In the genomic region with DNA sequence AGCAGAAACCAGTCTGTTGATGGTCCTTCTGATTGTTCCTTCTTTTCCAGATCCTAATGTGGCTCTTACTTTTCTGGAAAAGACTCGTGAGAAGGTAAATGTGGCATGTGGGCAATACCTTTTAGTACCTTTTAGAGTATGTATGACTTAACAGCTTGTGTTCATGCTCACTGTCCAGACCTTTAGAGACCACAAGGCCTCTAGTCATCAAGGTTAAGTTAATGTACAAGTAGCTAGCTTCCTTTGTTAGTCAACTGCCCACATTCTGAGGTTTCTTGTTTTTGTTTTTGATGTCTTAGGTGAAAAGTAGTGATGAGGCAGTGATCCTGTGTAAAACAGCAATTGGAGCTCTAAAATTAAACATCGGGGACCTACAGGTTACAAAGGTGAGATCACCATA, we compare ENCODE assay signal across 26 cellular contexts. TPM values are rescaled to one million over a fixed set of nuclear protein-coding genes. Genes with fewer than 3 reads are reported as not detected.
"Had no signal": no experiment of that assay in that cellular context is flagged by ENCODE, and none has a peak within 500 bp of the region (broad histone marks: within the 10 kb centered on the region; RNA-seq: fewer than 3 reads in every experiment).

No MANE protein-coding gene starts in this region.

- ATAC-seq: heart left ventricle; pancreas; right lobe of liver; stimulated activated memory B cell treated with anti-CD40 and anti-IgM and Interleukin-4, amounts not matched to agents 10 μg/mL and 1 μg/mL and 100 μg/mL, for 72 hours had no signal

- H3K27me3 Mint-ChIP-seq: naive B cell; stimulated activated memory B cell treated with anti-CD40 and anti-IgM and Interleukin-4, amounts not matched to agents 10 μg/mL and 1 μg/mL and 100 μg/mL, for 72 hours; stimulated activated naive CD8-positive, alpha-beta T cell treated with anti-CD3 and anti-CD28 coated beads, Interleukin-15, Interleukin-2, amounts not matched to agents 100 ng/mL and 50 ng/mL, for 24 hours had no signal

- H3K4me3 ChIP-seq: heart left ventricle, pancreas, prostate gland, right lobe of liver, tibial artery, upper lobe of left lung, uterus had no signal

- DNase-seq: effector CD4-positive, alpha-beta T cell; foreskin melanocyte; heart left ventricle; hippocampal formation; mesendoderm; naive B cell; occipital lobe; pancreas; retina; right lobe of liver; stimulated activated CD4-positive, alpha-beta T cell treated with anti-CD3 and anti-CD28 coated beads, Interleukin-4, amount 100 ng/mL, for 1 hour; stimulated activated CD8-positive, alpha-beta memory T cell treated with anti-CD3 and anti-CD28 coated beads, Interleukin-4, amount 100 ng/mL, for 48 hours; tibial artery; upper lobe of left lung; uterus had no signal

- H3K4me3 Mint-ChIP-seq: endodermal cell; naive B cell; nephron; stimulated activated memory B cell treated with anti-CD40 and anti-IgM and Interleukin-4, amounts not matched to agents 10 μg/mL and 1 μg/mL and 100 μg/mL, for 72 hours; stimulated activated naive CD8-positive, alpha-beta T cell treated with anti-CD3 and anti-CD28 coated beads, Interleukin-15, Interleukin-2, amounts not matched to agents 100 ng/mL and 50 ng/mL, for 24 hours had no signal

- H3K27ac Mint-ChIP-seq: endodermal cell; naive B cell; nephron; stimulated activated naive CD8-positive, alpha-beta T cell treated with anti-CD3 and anti-CD28 coated beads, Interleukin-15, Interleukin-2, amounts not matched to agents 100 ng/mL and 50 ng/mL, for 24 hours had no signal

- H3K9me3 Mint-ChIP-seq: endodermal cell; naive B cell; nephron; stimulated activated memory B cell treated with anti-CD40 and anti-IgM and Interleukin-4, amounts not matched to agents 10 μg/mL and 1 μg/mL and 100 μg/mL, for 72 hours; stimulated activated naive CD8-positive, alpha-beta T cell treated with anti-CD3 and anti-CD28 coated beads, Interleukin-15, Interleukin-2, amounts not matched to agents 100 ng/mL and 50 ng/mL, for 24 hours had no signal

- H3K4me1 Mint-ChIP-seq: endodermal cell had no signal

RNA-seq across cellular contexts. Expression of a gene that starts 33.8 kb away (rescaled TPM):
- total RNA-seq: dermis microvascular lymphatic vessel endothelial cell, endodermal cell, endothelial cell of umbilical vein, glomerular endothelial cell, kidney epithelial cell, lung microvascular endothelial cell, occipital lobe, temporal lobe had no signal
